In genomic region chr12:92261692-92262091, GRCh38 we compare ENCODE assay signal across 6 cellular contexts.
"Had no signal": no experiment of that assay in that cellular context is flagged by ENCODE, and none has a peak within 500 bp of the region (broad histone marks: within the 10 kb centered on the region; RNA-seq: fewer than 3 reads in every experiment).

No MANE protein-coding gene starts in this region.

- ATAC-seq: GM12878 had no signal

- FAIRE-seq: G401.6, GM12892, GM19239 had no signal

- DNase-seq: GDM1, GF-D8 had no signal

- H3K4me3 ChIP-seq: GM12878 had no signal
